29 cellular contexts compared by ENCODE assay signal in the genomic region with DNA sequence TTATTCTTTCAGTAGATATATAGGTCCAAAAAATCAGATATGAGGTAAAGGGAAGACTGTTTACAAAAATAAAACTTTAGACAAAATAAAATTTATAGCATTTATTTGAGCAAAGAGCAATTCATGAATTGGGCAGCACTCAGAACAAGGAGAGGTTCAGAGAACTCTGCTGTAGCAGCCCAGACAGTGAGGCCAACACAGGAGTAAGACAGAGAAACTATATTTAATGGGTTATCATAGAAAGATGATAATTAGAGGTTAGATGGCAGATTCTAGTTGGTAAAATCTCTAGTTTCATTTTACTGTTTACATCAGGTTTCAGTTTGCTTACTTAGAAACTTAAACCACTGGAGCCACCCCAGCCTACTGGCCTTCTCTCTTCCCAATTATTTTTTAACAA. TPM values are rescaled to one million over a fixed set of nuclear protein-coding genes. Genes with fewer than 3 reads are reported as not detected.
"Had no signal": no experiment of that assay in that cellular context is flagged by ENCODE, and none has a peak within 500 bp of the region (broad histone marks: within the 10 kb centered on the region; RNA-seq: fewer than 3 reads in every experiment).

No MANE protein-coding gene starts in this region.

- H3K4me1 ChIP-seq: colonic mucosa, foreskin keratinocyte, gastroesophageal sphincter, heart left ventricle, pancreas, right lobe of liver, suprapubic skin, transverse colon, upper lobe of right lung, uterus had no signal

- DNase-seq: colonic mucosa; effector CD8-positive, alpha-beta T cell; endodermal cell; foreskin keratinocyte; heart left ventricle; kidney; natural killer cell; pancreas; right lobe of liver; small intestine; stimulated activated CD4-positive, alpha-beta T cell treated with anti-CD3 and anti-CD28 coated beads, Interleukin-12 subunit alpha, Interleukin-12 subunit beta, amount 100 ng/mL, for 4 hours; stimulated activated CD4-positive, alpha-beta T cell treated with anti-CD3 and anti-CD28 coated beads, Interleukin-1b, Interleukin-23, amount 100 ng/mL, for 48 hours; stimulated activated CD4-positive, alpha-beta T cell treated with anti-CD3 and anti-CD28 coated beads, Interleukin-4, amount 100 ng/mL, for 1 hour; stimulated activated CD8-positive, alpha-beta memory T cell treated with anti-CD3 and anti-CD28 coated beads, Interleukin-4, amount 100 ng/mL, for 48 hours; stimulated activated naive CD4-positive, alpha-beta T cell treated with Interleukin-2 at 50 U/mL for 16 hours; transverse colon; upper lobe of right lung; uterus had no signal

- FAIRE-seq: kidney, pancreas, small intestine had no signal

- H3K4me1 Mint-ChIP-seq: endodermal cell, memory B cell had no signal

- H3K9me3 ChIP-seq: colonic mucosa, pancreas, right lobe of liver, transverse colon, upper lobe of right lung, uterus had no signal

- H3K79me2 ChIP-seq: hepatocyte had no signal

- H3K27me3 ChIP-seq: colonic mucosa, gastroesophageal sphincter, heart left ventricle, hepatocyte, neutrophil, pancreas, right lobe of liver, suprapubic skin, transverse colon, upper lobe of right lung, uterus had no signal

- H3K4me3 ChIP-seq: colonic mucosa, gastroesophageal sphincter, heart left ventricle, hepatocyte, lung, pancreas, right lobe of liver, suprapubic skin, transverse colon, upper lobe of right lung, uterus had no signal

- H3K27ac Mint-ChIP-seq: dendritic cell treated with granulocyte-macrophage colony-stimulating factor and Interleukin-4, amounts not matched to agents 40 ng/mL and 50 ng/mL, for 4 days; endodermal cell; memory B cell; natural killer cell had no signal

- H3K27ac ChIP-seq: colonic mucosa, epithelial cell of prostate, foreskin keratinocyte, gastroesophageal sphincter, heart left ventricle, hepatocyte, neutrophil, pancreas, right lobe of liver, suprapubic skin, transverse colon, upper lobe of right lung, uterus had no signal

- H3K27me3 Mint-ChIP-seq: dendritic cell treated with granulocyte-macrophage colony-stimulating factor and Interleukin-4, amounts not matched to agents 40 ng/mL and 50 ng/mL, for 4 days; memory B cell had no signal

- H3K36me3 ChIP-seq: colonic mucosa, gastroesophageal sphincter, heart left ventricle, pancreas, right lobe of liver, suprapubic skin, transverse colon, upper lobe of right lung, uterus had no signal

- H2AFZ ChIP-seq: hepatocyte had no signal

- H3K4me3 Mint-ChIP-seq: dendritic cell treated with granulocyte-macrophage colony-stimulating factor and Interleukin-4, amounts not matched to agents 40 ng/mL and 50 ng/mL, for 4 days; endodermal cell; memory B cell; natural killer cell had no signal

- H3K4me2 ChIP-seq: hepatocyte had no signal

- ATAC-seq: esophagus mucosa, foreskin keratinocyte, gastroesophageal sphincter, heart left ventricle, left lobe of liver, natural killer cell, pancreas, right lobe of liver, upper lobe of right lung had no signal

RNA-seq across cellular contexts. Expression of gene SP140L, which starts 30.1 kb away (rescaled TPM):
- polyA plus RNA-seq: neural cell had no signal
